In the genomic region with DNA sequence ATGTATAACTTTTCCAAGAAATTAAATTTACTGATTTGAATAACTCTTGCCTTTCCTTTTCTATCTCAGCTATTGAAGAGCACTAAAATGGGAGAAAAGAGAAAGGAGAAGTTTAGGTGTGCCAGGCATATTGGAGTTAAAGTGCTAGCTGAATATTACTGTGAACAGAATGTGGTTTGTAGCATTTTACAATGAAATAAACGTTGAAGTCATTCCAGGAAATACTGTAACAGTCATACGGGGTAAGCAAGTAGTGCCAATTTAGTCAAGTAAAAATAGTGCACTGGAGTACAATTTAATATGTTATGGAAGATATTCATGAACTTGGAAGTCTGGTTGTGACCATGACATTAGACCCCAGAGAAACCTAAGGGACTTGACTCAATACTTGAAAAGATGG, we compare ENCODE assay signal across 26 cellular contexts.
"Had no signal": no experiment of that assay in that cellular context is flagged by ENCODE, and none has a peak within 500 bp of the region (broad histone marks: within the 10 kb centered on the region; RNA-seq: fewer than 3 reads in every experiment).

No MANE protein-coding gene starts in this region.

- H3K4me1 Mint-ChIP-seq: activated B cell treated with CpG ODN at 0.5 μM for 24 hours; activated CD4-positive, alpha-beta T cell treated with anti-CD3 and anti-CD28 coated beads for 36 hours; nephron had no signal

- H3K4me3 ChIP-seq: body of pancreas, esophagus muscularis mucosa, gastroesophageal sphincter, hepatocyte, left ventricle myocardium inferior, lung, spleen, uterus had no signal

- H3K9me3 Mint-ChIP-seq: activated B cell treated with CpG ODN at 0.5 μM for 24 hours; activated naive CD4-positive, alpha-beta T cell treated with anti-CD3 and anti-CD28 coated beads, Interleukin-2, amount 10 ng/mL, durations not matched to agents 7 days and 5 days; activated T-helper 1 cell treated with anti-CD3 and anti-CD28 coated beads, Interleukin-12 subunit alpha, Interleukin-12 subunit beta, Interleukin-2, Interleukin-4 antibody, amounts not matched to agents 30 ng/mL and 10 ng/mL and 1 ng/mL, durations not matched to agents 14 hours and 24 hours and 36 hours; nephron; stimulated activated naive CD8-positive, alpha-beta T cell treated with anti-CD3 and anti-CD28 coated beads, Interleukin-15, Interleukin-2, amounts not matched to agents 100 ng/mL and 50 ng/mL, for 24 hours; type B pancreatic cell had no signal

- DNase-seq: activated B cell treated with CpG ODN at 0.5 μM for 24 hours; activated CD4-positive, alpha-beta T cell treated with anti-CD3 and anti-CD28 coated beads for 36 hours; activated CD4-positive, alpha-beta T cell treated with anti-CD3 and anti-CD28 coated beads, Interleukin-2, amount 50 U/mL, for 4 hours; activated effector memory CD4-positive, alpha-beta T cell treated with anti-CD3 and anti-CD28 coated beads, Interleukin-2, amount 50 U/mL, for 16 hours; activated naive CD4-positive, alpha-beta T cell treated with anti-CD3 and anti-CD28 coated beads, Interleukin-2, amount 10 ng/mL, durations not matched to agents 7 days and 5 days; activated T-cell treated with anti-CD3 and anti-CD28 coated beads, Interleukin-2, amount 50 U/mL, for 1 hour; body of pancreas; dermis blood vessel endothelial cell; effector CD4-positive, alpha-beta T cell; islet precursor cell; left ventricle myocardium inferior; mesendoderm; posterior cingulate gyrus; right cardiac atrium; spleen; stimulated activated CD4-positive, alpha-beta T cell treated with anti-CD3 and anti-CD28 coated beads, Interleukin-2, amount 100 ng/mL, for 48 hours; substantia nigra; uterus had no signal

- H3K4me3 Mint-ChIP-seq: activated B cell treated with CpG ODN at 0.5 μM for 24 hours; activated CD4-positive, alpha-beta T cell treated with anti-CD3 and anti-CD28 coated beads for 36 hours; activated naive CD4-positive, alpha-beta T cell treated with anti-CD3 and anti-CD28 coated beads, Interleukin-2, amount 10 ng/mL, durations not matched to agents 7 days and 5 days; activated T-helper 1 cell treated with anti-CD3 and anti-CD28 coated beads, Interleukin-12 subunit alpha, Interleukin-12 subunit beta, Interleukin-2, Interleukin-4 antibody, amounts not matched to agents 30 ng/mL and 10 ng/mL and 1 ng/mL, durations not matched to agents 14 hours and 24 hours and 36 hours; nephron; stimulated activated naive CD8-positive, alpha-beta T cell treated with anti-CD3 and anti-CD28 coated beads, Interleukin-15, Interleukin-2, amounts not matched to agents 100 ng/mL and 50 ng/mL, for 24 hours; type B pancreatic cell had no signal

- H3K27ac Mint-ChIP-seq: activated B cell treated with CpG ODN at 0.5 μM for 24 hours; activated CD4-positive, alpha-beta T cell treated with anti-CD3 and anti-CD28 coated beads for 36 hours; activated naive CD4-positive, alpha-beta T cell treated with anti-CD3 and anti-CD28 coated beads, Interleukin-2, amount 10 ng/mL, durations not matched to agents 7 days and 5 days; activated T-helper 1 cell treated with anti-CD3 and anti-CD28 coated beads, Interleukin-12 subunit alpha, Interleukin-12 subunit beta, Interleukin-2, Interleukin-4 antibody, amounts not matched to agents 30 ng/mL and 10 ng/mL and 1 ng/mL, durations not matched to agents 14 hours and 24 hours and 36 hours; nephron; stimulated activated naive CD8-positive, alpha-beta T cell treated with anti-CD3 and anti-CD28 coated beads, Interleukin-15, Interleukin-2, amounts not matched to agents 100 ng/mL and 50 ng/mL, for 24 hours; type B pancreatic cell had no signal

- ATAC-seq: activated CD4-positive, alpha-beta T cell treated with anti-CD3 and anti-CD28 coated beads for 36 hours; body of pancreas; gastroesophageal sphincter; right cardiac atrium had no signal

- H3K36me3 Mint-ChIP-seq: activated naive CD4-positive, alpha-beta T cell treated with anti-CD3 and anti-CD28 coated beads, Interleukin-2, amount 10 ng/mL, durations not matched to agents 7 days and 5 days; type B pancreatic cell had no signal
